Comparison of ENCODE assay signal across 9 cellular contexts in genomic region chr1:67166196-67166595, GRCh38. TPM values are rescaled to one million over a fixed set of nuclear protein-coding genes. Genes with fewer than 3 reads are reported as not detected.
DNase-seq lines count a peak whose midpoint lies in the region; ATAC-seq and TF ChIP-seq lines count a peak whose summit lies in the region.
"Had no signal": no experiment of that assay in that cellular context is flagged by ENCODE, and none has a peak within 500 bp of the region (broad histone marks: within the 10 kb centered on the region; RNA-seq: fewer than 3 reads in every experiment).

IL23R (plus strand) TSS chr1:67166454; CDS start chr1:67168121, 1,667 bp downstream.

- peak; percentile 20 for DNase-seq in CD1c-positive myeloid dendritic cell (ENCODE audit: extremely low spot score)
- DNase-seq in T-helper 9 cell = peak; percentile 13
- DNase-seq in superior temporal gyrus (ENCODE audit: extremely low spot score) = no peak
- DNase-seq in PC-9 = no peak
- DNase-seq in glomerular visceral epithelial cell (ENCODE audit: extremely low spot score) = no peak
- DNase-seq in HuH-7 (ENCODE audit: low spot score) = no peak

- peaks cover 7% of the 10 kb centered on the region for H3K4me1 ChIP-seq in PC-9 (replicated peaks; ENCODE audit: insufficient read depth)

- no peak within 1 kb of the TSS for H3K4me2 ChIP-seq in PC-9

- H3F3A ChIP-seq in PC-9 (ENCODE audit: insufficient read depth, low read depth) = peaks cover 21% of the 10 kb centered on the region; the same call in 1 of the 2 replicates

- no peak for TF ChIP-seq CTCF in PC-9 (conservative IDR thresholded peaks at IDR 0.05)

- ATAC-seq in GM18868 (IDR thresholded peaks at IDR 0.05; ENCODE audit: unreplicated experiment) = peak; percentile 89
- ATAC-seq in HG02763 (IDR thresholded peaks at IDR 0.05; ENCODE audit: unreplicated experiment) = peak; percentile 86

- BruUV-seq in PC-9 (replicated peaks; lab: Mats Ljungman, UMichigan) = no TSS peak

- no peaks in the 10 kb centered on the region for H4K20me1 ChIP-seq in PC-9 (ENCODE audit: insufficient read depth)

- POLR2A ChIA-PET in PC-9 (lab: Charles Lee; ENCODE audit: unreplicated experiment) = no interaction called here

- H3K27me3 ChIP-seq in PC-9 (ENCODE audit: insufficient read depth, low read depth) = no peaks in the 10 kb centered on the region

- CTCF ChIA-PET in PC-9 (lab: Charles Lee) = no interaction called here

- no peaks in the 10 kb centered on the region for H3K36me3 ChIP-seq in PC-9 (ENCODE audit: low read depth)

- 0 out of 2 replicates have a peak, but pooled peaks cover 2% of the 10 kb centered on the region for H3K9me3 ChIP-seq in PC-9 (ENCODE audit: insufficient read depth, low read depth)

- intact Hi-C loops in PC-9 (cut with micrococcal nuclease; ENCODE audit: unreplicated experiment) = no loop called here

- no peaks in the 10 kb centered on the region for H3K9me2 ChIP-seq in PC-9 (ENCODE audit: insufficient read depth)

- no peaks in the 10 kb centered on the region for H3K79me2 ChIP-seq in PC-9 (ENCODE audit: low read depth)

- no peak within 1 kb of the TSS for H3K27ac ChIP-seq in PC-9

- no peak within 1 kb of the TSS for H3K4me3 ChIP-seq in PC-9

- no peak within 1 kb of the TSS for H2AFZ ChIP-seq in PC-9

RNA-seq across cellular contexts. Expression of gene IL23R, which starts in this region (rescaled TPM):
- not detected in 2 replicates for total RNA-seq in PC-9 (2021)
- total RNA-seq: LHCN-M2 had no signal

Comparison
In these comparisons a context has a peak if more than half of its experiments do, and no peak if none do; other contexts are left out.
1. DNase-seq: peak in CD1c-positive myeloid dendritic cell (single experiment) and T-helper 9 cell (single experiment); none in superior temporal gyrus (single experiment), PC-9 (0 of 2), glomerular visceral epithelial cell (single experiment) and HuH-7 (single experiment).